In the genomic region with DNA sequence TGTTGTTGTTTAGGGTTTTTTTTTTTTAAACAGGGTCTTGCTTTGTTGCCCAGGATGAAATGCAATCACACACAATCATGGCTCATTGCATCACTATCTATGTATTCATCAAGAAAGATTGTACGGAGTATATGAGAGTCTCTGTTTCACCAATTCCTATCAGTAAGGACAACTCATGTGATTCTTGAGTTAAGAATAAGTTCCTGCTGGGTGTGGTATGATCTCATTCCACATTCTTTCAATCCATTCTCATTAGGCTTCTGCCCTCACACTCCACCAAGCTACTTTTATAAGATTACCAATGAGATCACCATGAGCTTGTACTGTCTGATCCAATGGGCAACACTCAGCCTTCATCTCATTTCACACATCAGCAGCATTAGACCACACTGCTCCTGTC, we compare ENCODE assay signal across 17 cellular contexts. TPM values are rescaled to one million over a fixed set of nuclear protein-coding genes. Genes with fewer than 3 reads are reported as not detected.
DNase-seq lines count a peak whose midpoint lies in the region; ATAC-seq and TF ChIP-seq lines count a peak whose summit lies in the region.
"Had no signal": no experiment of that assay in that cellular context is flagged by ENCODE, and none has a peak within 500 bp of the region (broad histone marks: within the 10 kb centered on the region; RNA-seq: fewer than 3 reads in every experiment).

No MANE protein-coding gene starts in this region.

- DNase-seq in AG10803 (ENCODE audit: low read depth) (peak; percentile 76), LHCN-M2 (ENCODE audit: low read depth) (peak; percentile 60), choroid plexus epithelial cell (ENCODE audit: low read depth) (peak; percentile 93), mesendoderm (peak; percentile 51), SHP77 (lab: John Stamatoyannopoulos, UW) (no peak)
- DNase-seq in activated naive CD4-positive, alpha-beta T cell treated with anti-CD3 and anti-CD28 coated beads, Interleukin-2, amount 50 U/mL, for 72 hours (ENCODE audit: low spot score in 2 of 2): no peak
- DNase-seq: activated CD4-positive, CD25-positive, alpha-beta regulatory T cell; CD4-positive, alpha-beta memory T cell; hippocampal formation; MG63; midbrain; NCI-H446; retina had no signal

- H3K79me2 ChIP-seq in mesendoderm (ENCODE audit: control insufficient read depth, insufficient read depth, low read length): no peaks in the 10 kb centered on the region

- H3K4me3 ChIP-seq in AG10803 (ENCODE audit: low read length) (no peak overlapping the region), choroid plexus epithelial cell (ENCODE audit: low read depth, low read length) (no peak overlapping the region), mesendoderm (ENCODE audit: low read length) (no peak overlapping the region)
- H3K4me3 ChIP-seq: MG63 had no signal

- H2AK5ac ChIP-seq in mesendoderm (ENCODE audit: low read length): no peak overlapping the region

- H3K4me2 ChIP-seq in mesendoderm (ENCODE audit: low read length): no peak overlapping the region

- no peak overlapping the region for H2BK15ac ChIP-seq in mesendoderm (replicated peaks; ENCODE audit: low read depth)

- no peak overlapping the region for H3K9ac ChIP-seq in mesendoderm (ENCODE audit: low read length)

- no peak overlapping the region for H3K27ac Mint-ChIP-seq in activated naive CD4-positive, alpha-beta T cell treated with anti-CD3 and anti-CD28 coated beads, Interleukin-2, amount 50 U/mL, for 72 hours

- no peak overlapping the region for H3K27ac ChIP-seq in mesendoderm (ENCODE audit: low read depth, low read length)

- no peak overlapping the region for H3K23ac ChIP-seq in mesendoderm (ENCODE audit: low read length)

- H3K4me1 ChIP-seq in mesendoderm (ENCODE audit: control insufficient read depth, low read depth, low read length): no peaks in the 10 kb centered on the region

- no peak overlapping the region for H2BK120ac ChIP-seq in mesendoderm (ENCODE audit: low read depth, low read length)

- ATAC-seq in GM18868 (IDR thresholded peaks at IDR 0.05; ENCODE audit: unreplicated experiment): no peak
- ATAC-seq in GM18498 (IDR thresholded peaks at IDR 0.05; ENCODE audit: unreplicated experiment): no peak
- no peak for ATAC-seq in activated naive CD4-positive, alpha-beta T cell treated with anti-CD3 and anti-CD28 coated beads, Interleukin-2, amount 50 U/mL, for 72 hours
- ATAC-seq: Right ventricle myocardium inferior had no signal

- TF ChIP-seq CTCF in AG10803 (conservative IDR thresholded peaks at IDR 0.05; ENCODE audit: low read length) (no peak), choroid plexus epithelial cell (conservative IDR thresholded peaks at IDR 0.05; ENCODE audit: low read depth, low read length) (no peak)

- H3K9me3 Mint-ChIP-seq in activated naive CD4-positive, alpha-beta T cell treated with anti-CD3 and anti-CD28 coated beads, Interleukin-2, amount 50 U/mL, for 72 hours: peaks cover 4 to 18% of the 10 kb centered on the region in 2 donors
- H3K9me3 Mint-ChIP-seq: central memory CD8-positive, alpha-beta T cell had no signal

- no peaks in the 10 kb centered on the region for H3K36me3 ChIP-seq in mesendoderm (ENCODE audit: control insufficient read depth, insufficient read depth, low read length)

- H4K5ac ChIP-seq in mesendoderm (ENCODE audit: low read length): no peak overlapping the region

- H3K56ac ChIP-seq in mesendoderm (ENCODE audit: low read length): no peak overlapping the region

- H3K27me3 ChIP-seq in mesendoderm (ENCODE audit: insufficient read depth, low read length, poor library complexity): no peaks in the 10 kb centered on the region
- H3K27me3 ChIP-seq: MG63 had no signal

- H4K8ac ChIP-seq in mesendoderm (ENCODE audit: low read depth, low read length): no peak overlapping the region

- H3K79me1 ChIP-seq in mesendoderm (ENCODE audit: low read length): no peaks in the 10 kb centered on the region

- H3K36me3 Mint-ChIP-seq in activated naive CD4-positive, alpha-beta T cell treated with anti-CD3 and anti-CD28 coated beads, Interleukin-2, amount 50 U/mL, for 72 hours: peaks cover 24 to 31% of the 10 kb centered on the region in 2 donors

- H2BK5ac ChIP-seq in mesendoderm (ENCODE audit: low read length): no peak overlapping the region

- no peak overlapping the region for H3K4ac ChIP-seq in mesendoderm (ENCODE audit: low read depth, low read length)

- no peak overlapping the region for H3K18ac ChIP-seq in mesendoderm (ENCODE audit: low read length)

- WGBS in mesendoderm (ENCODE audit: extremely low coverage, insufficient coverage, low lambda C conversion rate): no CpG with 5 or more reads among the region's 1 CpG

RNA-seq across cellular contexts. Expression of a gene that starts 9.1 kb away (rescaled TPM):
- total RNA-seq in LHCN-M2 (2014; rRNA removed): 1.7 and 1.8 TPM in 2 replicates
- 1.8 TPM for polyA plus RNA-seq in LHCN-M2 (2012)
- polyA plus RNA-seq in mesendoderm (2013, experiment 1 of 2): 6.5 TPM
- 7.3 TPM for polyA plus RNA-seq in mesendoderm (2013, experiment 2 of 2)
- 1 to 10 TPM; 1.8 to 7.6 TPM for total RNA-seq in activated naive CD4-positive, alpha-beta T cell treated with anti-CD3 and anti-CD28 coated beads, Interleukin-2, amount 50 U/mL, for 72 hours

Comparison
In these comparisons a context has a peak if more than half of its experiments do, and no peak if none do; other contexts are left out.
1. DNase-seq: peak in AG10803 (single experiment), LHCN-M2 (single experiment), choroid plexus epithelial cell (single experiment) and mesendoderm (single experiment); none in SHP77 (0 of 2) and activated naive CD4-positive, alpha-beta T cell treated with anti-CD3 and anti-CD28 coated beads, Interleukin-2, amount 50 U/mL, for 72 hours (0 of 2).